In genomic region chr18:48934708-48935432, GRCh38 we compare ENCODE assay signal across 1 cellular context.
TF ChIP-seq lines count a peak whose summit lies in the region.

No MANE protein-coding gene starts in this region.

TF ChIP-seq in GM23338, 12 proteins besides CTCF, POLR2A, EP300 and RAD21 (continued from another document):
- TF ChIP-seq, protein P1, sequence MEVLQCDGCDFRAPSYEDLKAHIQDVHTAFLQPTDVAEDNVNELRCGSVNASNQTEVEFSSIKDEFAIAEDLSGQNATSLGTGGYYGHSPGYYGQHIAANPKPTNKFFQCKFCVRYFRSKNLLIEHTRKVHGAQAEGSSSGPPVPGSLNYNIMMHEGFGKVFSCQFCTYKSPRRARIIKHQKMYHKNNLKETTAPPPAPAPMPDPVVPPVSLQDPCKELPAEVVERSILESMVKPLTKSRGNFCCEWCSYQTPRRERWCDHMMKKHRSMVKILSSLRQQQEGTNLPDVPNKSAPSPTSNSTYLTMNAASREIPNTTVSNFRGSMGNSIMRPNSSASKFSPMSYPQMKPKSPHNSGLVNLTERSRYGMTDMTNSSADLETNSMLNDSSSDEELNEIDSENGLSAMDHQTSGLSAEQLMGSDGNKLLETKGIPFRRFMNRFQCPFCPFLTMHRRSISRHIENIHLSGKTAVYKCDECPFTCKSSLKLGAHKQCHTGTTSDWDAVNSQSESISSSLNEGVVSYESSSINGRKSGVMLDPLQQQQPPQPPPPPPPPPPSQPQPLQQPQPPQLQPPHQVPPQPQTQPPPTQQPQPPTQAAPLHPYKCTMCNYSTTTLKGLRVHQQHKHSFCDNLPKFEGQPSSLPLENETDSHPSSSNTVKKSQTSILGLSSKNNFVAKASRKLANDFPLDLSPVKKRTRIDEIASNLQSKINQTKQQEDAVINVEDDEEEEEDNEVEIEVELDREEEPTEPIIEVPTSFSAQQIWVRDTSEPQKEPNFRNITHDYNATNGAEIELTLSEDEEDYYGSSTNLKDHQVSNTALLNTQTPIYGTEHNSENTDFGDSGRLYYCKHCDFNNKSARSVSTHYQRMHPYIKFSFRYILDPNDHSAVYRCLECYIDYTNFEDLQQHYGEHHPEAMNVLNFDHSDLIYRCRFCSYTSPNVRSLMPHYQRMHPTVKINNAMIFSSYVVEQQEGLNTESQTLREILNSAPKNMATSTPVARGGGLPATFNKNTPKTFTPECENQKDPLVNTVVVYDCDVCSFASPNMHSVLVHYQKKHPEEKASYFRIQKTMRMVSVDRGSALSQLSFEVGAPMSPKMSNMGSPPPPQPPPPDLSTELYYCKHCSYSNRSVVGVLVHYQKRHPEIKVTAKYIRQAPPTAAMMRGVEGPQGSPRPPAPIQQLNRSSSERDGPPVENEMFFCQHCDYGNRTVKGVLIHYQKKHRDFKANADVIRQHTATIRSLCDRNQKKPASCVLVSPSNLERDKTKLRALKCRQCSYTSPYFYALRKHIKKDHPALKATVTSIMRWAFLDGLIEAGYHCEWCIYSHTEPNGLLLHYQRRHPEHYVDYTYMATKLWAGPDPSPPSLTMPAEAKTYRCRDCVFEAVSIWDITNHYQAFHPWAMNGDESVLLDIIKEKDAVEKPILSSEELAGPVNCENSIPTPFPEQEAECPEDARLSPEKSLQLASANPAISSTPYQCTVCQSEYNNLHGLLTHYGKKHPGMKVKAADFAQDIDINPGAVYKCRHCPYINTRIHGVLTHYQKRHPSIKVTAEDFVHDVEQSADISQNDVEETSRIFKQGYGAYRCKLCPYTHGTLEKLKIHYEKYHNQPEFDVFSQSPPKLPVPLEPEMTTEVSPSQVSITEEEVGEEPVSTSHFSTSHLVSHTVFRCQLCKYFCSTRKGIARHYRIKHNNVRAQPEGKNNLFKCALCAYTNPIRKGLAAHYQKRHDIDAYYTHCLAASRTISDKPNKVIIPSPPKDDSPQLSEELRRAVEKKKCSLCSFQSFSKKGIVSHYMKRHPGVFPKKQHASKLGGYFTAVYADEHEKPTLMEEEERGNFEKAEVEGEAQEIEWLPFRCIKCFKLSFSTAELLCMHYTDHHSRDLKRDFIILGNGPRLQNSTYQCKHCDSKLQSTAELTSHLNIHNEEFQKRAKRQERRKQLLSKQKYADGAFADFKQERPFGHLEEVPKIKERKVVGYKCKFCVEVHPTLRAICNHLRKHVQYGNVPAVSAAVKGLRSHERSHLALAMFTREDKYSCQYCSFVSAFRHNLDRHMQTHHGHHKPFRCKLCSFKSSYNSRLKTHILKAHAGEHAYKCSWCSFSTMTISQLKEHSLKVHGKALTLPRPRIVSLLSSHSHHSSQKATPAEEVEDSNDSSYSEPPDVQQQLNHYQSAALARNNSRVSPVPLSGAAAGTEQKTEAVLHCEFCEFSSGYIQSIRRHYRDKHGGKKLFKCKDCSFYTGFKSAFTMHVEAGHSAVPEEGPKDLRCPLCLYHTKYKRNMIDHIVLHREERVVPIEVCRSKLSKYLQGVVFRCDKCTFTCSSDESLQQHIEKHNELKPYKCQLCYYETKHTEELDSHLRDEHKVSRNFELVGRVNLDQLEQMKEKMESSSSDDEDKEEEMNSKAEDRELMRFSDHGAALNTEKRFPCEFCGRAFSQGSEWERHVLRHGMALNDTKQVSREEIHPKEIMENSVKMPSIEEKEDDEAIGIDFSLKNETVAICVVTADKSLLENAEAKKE (CRISPR knock-in tag; IDR thresholded peaks at IDR 0.05), result no peak
